8 cellular contexts compared by ENCODE assay signal in the genomic region with DNA sequence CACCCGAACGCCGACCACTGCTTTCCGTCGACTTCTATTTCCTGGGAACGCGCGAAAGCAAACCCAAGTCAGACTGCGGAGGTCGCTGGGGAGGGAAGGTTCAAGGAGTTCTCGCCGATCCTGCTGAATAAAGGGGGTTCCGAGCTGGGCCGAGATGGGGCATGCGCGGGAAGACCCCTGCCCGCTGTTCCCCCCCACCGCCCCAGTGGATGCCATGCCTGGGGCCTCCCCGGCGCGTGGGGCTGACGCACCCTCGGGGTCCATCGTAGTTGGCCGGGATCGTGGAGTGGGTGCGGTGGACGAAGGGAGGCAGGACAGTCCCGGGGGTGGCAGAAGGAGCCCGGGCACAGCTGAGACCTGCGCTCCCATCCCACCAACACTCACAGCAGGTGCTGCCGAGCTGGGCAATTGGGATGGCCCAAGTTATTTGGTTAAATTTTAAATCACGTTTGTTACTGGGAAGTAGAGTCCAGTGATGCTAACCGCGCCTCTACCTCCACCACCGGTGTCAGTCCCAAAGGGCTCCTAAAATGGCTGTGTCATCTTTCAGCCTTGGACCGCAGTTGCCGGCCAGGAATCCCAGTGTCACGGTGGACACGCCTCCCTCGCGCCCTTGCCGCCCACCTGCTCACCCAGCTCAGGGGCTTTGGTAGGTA. TPM values are rescaled to one million over a fixed set of nuclear protein-coding genes. Genes with fewer than 3 reads are reported as not detected.
DNase-seq lines count a peak whose midpoint lies in the region; ATAC-seq, FAIRE-seq and TF ChIP-seq lines count a peak whose summit lies in the region.

No MANE protein-coding gene starts in this region.

- H3K27me3 Mint-ChIP-seq in T-helper 17 cell, result no peaks in the 10 kb centered on the region
- H3K27me3 Mint-ChIP-seq in progenitor cell of endocrine pancreas, result peaks cover 48% of the 10 kb centered on the region

- TF ChIP-seq POLR2A in GM12892 (IDR thresholded peaks at IDR 0.05; ENCODE audit: low read depth, low read length), result peak; percentile 75

- H3K36me3 Mint-ChIP-seq in T-helper 17 cell (ENCODE audit: low read depth) (peaks cover 4% of the 10 kb centered on the region), progenitor cell of endocrine pancreas (ENCODE audit: insufficient read depth) (no peaks in the 10 kb centered on the region)

- H3K4me3 ChIP-seq in foreskin fibroblast (ENCODE audit: low read depth in 1 of 2, low read length in 2 of 2), result peak overlapping the region; percentile 60 to 68

- ATAC-seq in T-helper 17 cell (no peak), GM18868 (IDR thresholded peaks at IDR 0.05; ENCODE audit: unreplicated experiment) (no peak), GM19395 (IDR thresholded peaks at IDR 0.05; ENCODE audit: unreplicated experiment) (no peak)

- peak; percentile 88 for FAIRE-seq in GM12892 (lab: Jason Lieb, UNC)

- no peaks in the 10 kb centered on the region for H3K9me3 ChIP-seq in T-helper 17 cell (ENCODE audit: control insufficient read depth, low read length, poor library complexity, severe bottlenecking)

- H3K4me1 Mint-ChIP-seq in T-helper 17 cell (peaks cover 24% of the 10 kb centered on the region), progenitor cell of endocrine pancreas (ENCODE audit: low read depth) (peaks cover 1% of the 10 kb centered on the region)

- H3K27ac Mint-ChIP-seq in T-helper 17 cell (peak overlapping the region; percentile 95), progenitor cell of endocrine pancreas (no peak overlapping the region)

- TF ChIP-seq CTCF in foreskin fibroblast (IDR thresholded peaks at IDR 0.05; ENCODE audit: low read depth, low read length) (no peak), progenitor cell of endocrine pancreas (IDR thresholded peaks at IDR 0.05; ENCODE audit: unreplicated experiment) (no peak)

- DNase-seq in GM12892 (ENCODE audit: insufficient read length) (no peak), T-helper 17 cell (no peak), foreskin fibroblast (no peak), progenitor cell of endocrine pancreas (ENCODE audit: low spot score, unreplicated experiment) (no peak), DMS153 (lab: John Stamatoyannopoulos, UW) (no peak), GOT3 (lab: John Stamatoyannopoulos, UW) (no peak)

- H3K4me3 Mint-ChIP-seq in T-helper 17 cell (peak overlapping the region; percentile 98), progenitor cell of endocrine pancreas (ENCODE audit: low read depth) (peak overlapping the region; percentile 21)

- H3K9me3 Mint-ChIP-seq in progenitor cell of endocrine pancreas (ENCODE audit: low read depth), result no peaks in the 10 kb centered on the region

RNA-seq across cellular contexts. Expression of a gene that starts 0.7 kb away (rescaled TPM):
- polyA plus RNA-seq in GM12892 (2012; ENCODE audit: missing spikeins), result 130 TPM
- total RNA-seq in T-helper 17 cell (10 to 100 TPM; 58.6 to 75.9 TPM), progenitor cell of endocrine pancreas (2.1 and 2.6 TPM in 2 replicates)

Comparison
In these comparisons a context has a peak if more than half of its experiments do, and no peak if none do; other contexts are left out.
1. RNA of a gene that starts 0.7 kb away (total RNA-seq): 58.6 to 75.9 TPM in T-helper 17 cell; 2.1 to 2.6 TPM in progenitor cell of endocrine pancreas; every median in the first group is over 10 times any median in the second.